1 cellular context compared by ENCODE assay signal in the genomic region with DNA sequence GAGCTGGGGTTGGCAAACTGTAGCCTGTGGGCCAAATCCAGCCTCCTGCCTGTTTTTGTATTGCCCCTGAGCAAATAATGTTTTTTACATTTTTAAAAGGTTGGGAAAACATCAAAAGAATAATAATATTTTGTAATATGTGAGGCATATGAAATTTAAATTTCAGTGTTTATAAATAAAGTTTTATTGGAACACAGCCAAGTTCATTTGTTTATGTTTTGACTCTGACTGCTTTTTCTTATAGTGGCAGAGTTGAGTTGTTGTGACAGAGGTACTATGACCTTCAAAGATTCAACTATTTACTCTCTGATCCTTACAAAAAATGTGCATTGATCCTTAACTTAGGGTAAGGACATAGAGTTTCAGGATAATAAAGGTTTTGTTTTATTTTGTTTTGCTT.
TF ChIP-seq lines count a peak whose summit lies in the region.

No MANE protein-coding gene starts in this region.

TF ChIP-seq in GM12878, 131 proteins besides CTCF, POLR2A, EP300 and RAD21 (continued from another document):
- TF ChIP-seq SIX5 (IDR thresholded peaks at IDR 0.05; ENCODE audit: low read depth, low read length, severe bottlenecking) = no peak
- TF ChIP-seq, protein P1, sequence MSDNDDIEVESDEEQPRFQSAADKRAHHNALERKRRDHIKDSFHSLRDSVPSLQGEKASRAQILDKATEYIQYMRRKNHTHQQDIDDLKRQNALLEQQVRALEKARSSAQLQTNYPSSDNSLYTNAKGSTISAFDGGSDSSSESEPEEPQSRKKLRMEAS (IDR thresholded peaks at IDR 0.05; ENCODE audit: low read depth, low read length) = no peak
